ENCODE assay signal across 12 cellular contexts in the genomic region with DNA sequence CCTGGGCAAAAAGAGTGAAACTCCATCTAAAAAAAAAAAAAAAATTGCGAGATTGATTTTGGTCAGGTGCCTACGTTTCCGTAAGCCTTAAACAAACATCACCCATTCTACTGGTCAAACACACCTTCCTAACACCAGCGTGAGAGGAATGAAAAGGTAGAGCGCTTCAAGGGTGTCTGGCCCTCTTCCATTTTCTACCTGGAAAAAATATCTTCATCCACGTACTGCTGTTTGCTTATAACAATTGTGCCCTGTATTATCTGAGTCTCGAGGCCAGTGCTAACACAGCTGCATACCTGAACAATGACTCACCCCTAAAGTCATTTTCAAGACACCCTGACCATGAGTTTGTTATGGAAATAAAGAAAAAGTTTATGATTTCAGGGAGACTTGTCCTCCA. TPM values are rescaled to one million over a fixed set of nuclear protein-coding genes. Genes with fewer than 3 reads are reported as not detected.
DNase-seq lines count a peak whose midpoint lies in the region; ATAC-seq and TF ChIP-seq lines count a peak whose summit lies in the region.
"Had no signal": no experiment of that assay in that cellular context is flagged by ENCODE, and none has a peak within 500 bp of the region (broad histone marks: within the 10 kb centered on the region; RNA-seq: fewer than 3 reads in every experiment).

No MANE protein-coding gene starts in this region.

- no peaks in the 10 kb centered on the region for H3K9me3 Mint-ChIP-seq in activated T-helper 2 cell treated with anti-CD3 and anti-CD28 coated beads, Interferon-gamma antibody, Interleukin-2, Interleukin-4, amounts not matched to agents 10 μg/mL and 5 μg/mL and 100 μg/mL, durations not matched to agents 14 hours and 24 hours and 36 hours
- H3K9me3 Mint-ChIP-seq in chondrocyte (ENCODE audit: low read depth), result peaks cover 15% of the 10 kb centered on the region

- TF ChIP-seq CTCF in right atrium auricular region (IDR thresholded peaks at IDR 0.05) (no peak), left ventricle myocardium inferior (IDR thresholded peaks at IDR 0.05; ENCODE audit: borderline replicate concordance) (no peak), upper lobe of right lung (IDR thresholded peaks at IDR 0.05) (no peak), OCI-LY7 (conservative IDR thresholded peaks at IDR 0.05; ENCODE audit: low read length) (no peak), chondrocyte (IDR thresholded peaks at IDR 0.05) (no peak)

- CTCF ChIA-PET in OCI-LY7 (lab: Charles Lee; ENCODE audit: unreplicated experiment), result no interaction called here

- H3K27ac ChIP-seq in right atrium auricular region, result no peak overlapping the region
- H3K27ac ChIP-seq in left ventricle myocardium inferior (replicated peaks), result peak overlapping the region; percentile 42
- H3K27ac ChIP-seq in upper lobe of right lung, result no peak overlapping the region
- H3K27ac ChIP-seq in OCI-LY7 (ENCODE audit: low read depth, low read length, poor library complexity, severe bottlenecking), result no peak overlapping the region
- H3K27ac ChIP-seq: gastroesophageal sphincter had no signal

- DNase-seq in Right ventricle myocardium superior (no peak), right atrium auricular region (ENCODE audit: low spot score) (no peak), left ventricle myocardium inferior (no peak), upper lobe of right lung (no peak), OCI-LY7 (ENCODE audit: low spot score) (no peak), chondrocyte (ENCODE audit: low spot score) (no peak)
- no peak for DNase-seq in activated T-helper 2 cell treated with anti-CD3 and anti-CD28 coated beads, Interferon-gamma antibody, Interleukin-2, Interleukin-4, amounts not matched to agents 10 μg/mL and 5 μg/mL and 100 μg/mL, durations not matched to agents 14 hours and 24 hours and 36 hours (ENCODE audit: low spot score)
- DNase-seq: activated gamma-delta T cell had no signal

- POLR2A ChIA-PET in OCI-LY7 (lab: Charles Lee), result no interaction called here

- H4K20me1 ChIP-seq in OCI-LY7 (ENCODE audit: insufficient read depth, low read length), result no peaks in the 10 kb centered on the region

- peak; percentile 49 for ATAC-seq in Right ventricle myocardium superior (ENCODE audit: poor library complexity)
- ATAC-seq in SK-N-SH treated with all-trans-retinoic acid at 6 μM for 48 hours, result peak; percentile 61; the same call in 2 of the 3 replicates
- peak; percentile 94 for ATAC-seq in upper lobe of right lung
- ATAC-seq: gastroesophageal sphincter had no signal

- no peaks in the 10 kb centered on the region for H3K9me2 ChIP-seq in OCI-LY7 (ENCODE audit: insufficient read depth, low read length)

- intact Hi-C loops in Right ventricle myocardium superior (cut with DNase I), result no loop called here
- intact Hi-C loops in left ventricle myocardium inferior (cut with micrococcal nuclease), result no loop called here
- intact Hi-C loops in upper lobe of right lung (cut with DNase I), result no loop called here
- intact Hi-C loops in activated T-helper 2 cell treated with anti-CD3 and anti-CD28 coated beads, Interferon-gamma antibody, Interleukin-2, Interleukin-4, amounts not matched to agents 10 μg/mL and 5 μg/mL and 100 μg/mL, durations not matched to agents 14 hours and 24 hours and 36 hours (cut with micrococcal nuclease), result loop anchor here (5.0 kb wide), 1 partner anchor 36 kb away; no protein-coding TSS in a partner anchor
- intact Hi-C loops in OCI-LY7 (cut with micrococcal nuclease; ENCODE audit: unreplicated experiment), result no loop called here

- H3K4me2 ChIP-seq in OCI-LY7 (ENCODE audit: low read length), result no peak overlapping the region

- no peak overlapping the region for H3K4me3 Mint-ChIP-seq in activated T-helper 2 cell treated with anti-CD3 and anti-CD28 coated beads, Interferon-gamma antibody, Interleukin-2, Interleukin-4, amounts not matched to agents 10 μg/mL and 5 μg/mL and 100 μg/mL, durations not matched to agents 14 hours and 24 hours and 36 hours (ENCODE audit: low read depth)
- H3K4me3 Mint-ChIP-seq in chondrocyte (ENCODE audit: unreplicated experiment), result no peak overlapping the region
- H3K4me3 Mint-ChIP-seq: B cell had no signal

- no peaks in the 10 kb centered on the region for H3K27me3 Mint-ChIP-seq in activated T-helper 2 cell treated with anti-CD3 and anti-CD28 coated beads, Interferon-gamma antibody, Interleukin-2, Interleukin-4, amounts not matched to agents 10 μg/mL and 5 μg/mL and 100 μg/mL, durations not matched to agents 14 hours and 24 hours and 36 hours (ENCODE audit: low read depth)
- no peaks in the 10 kb centered on the region for H3K27me3 Mint-ChIP-seq in chondrocyte (ENCODE audit: low read depth)
- H3K27me3 Mint-ChIP-seq: B cell had no signal

- H3K27me3 ChIP-seq in right atrium auricular region (no peaks in the 10 kb centered on the region), left ventricle myocardium inferior (ENCODE audit: low read depth) (no peaks in the 10 kb centered on the region), upper lobe of right lung (no peaks in the 10 kb centered on the region)
- H3K27me3 ChIP-seq: gastroesophageal sphincter had no signal

- no peaks in the 10 kb centered on the region for H3K4me1 ChIP-seq in right atrium auricular region
- peaks cover 17% of the 10 kb centered on the region for H3K4me1 ChIP-seq in left ventricle myocardium inferior
- H3K4me1 ChIP-seq in upper lobe of right lung, result peaks cover 11% of the 10 kb centered on the region
- H3K4me1 ChIP-seq in OCI-LY7 (ENCODE audit: insufficient read depth, low read length, poor library complexity, severe bottlenecking), result no peaks in the 10 kb centered on the region

- H3K4me3 ChIP-seq in right atrium auricular region, result no peak overlapping the region
- H3K4me3 ChIP-seq in left ventricle myocardium inferior, result no peak overlapping the region
- no peak overlapping the region for H3K4me3 ChIP-seq in upper lobe of right lung
- no peak overlapping the region for H3K4me3 ChIP-seq in OCI-LY7 (ENCODE audit: low read depth, low read length, poor library complexity, severe bottlenecking)
- H3K4me3 ChIP-seq: gastroesophageal sphincter had no signal

- H3K36me3 ChIP-seq in right atrium auricular region, result no peaks in the 10 kb centered on the region
- H3K36me3 ChIP-seq in left ventricle myocardium inferior, result no peaks in the 10 kb centered on the region
- H3K36me3 ChIP-seq in upper lobe of right lung, result no peaks in the 10 kb centered on the region
- H3K36me3 ChIP-seq in OCI-LY7 (ENCODE audit: insufficient read depth, low read length), result no peaks in the 10 kb centered on the region
- H3K36me3 ChIP-seq: gastroesophageal sphincter had no signal

- H3K79me2 ChIP-seq in OCI-LY7 (ENCODE audit: insufficient read depth, low read depth, low read length), result no peaks in the 10 kb centered on the region

- peaks cover 10% of the 10 kb centered on the region for H3K36me3 Mint-ChIP-seq in activated T-helper 2 cell treated with anti-CD3 and anti-CD28 coated beads, Interferon-gamma antibody, Interleukin-2, Interleukin-4, amounts not matched to agents 10 μg/mL and 5 μg/mL and 100 μg/mL, durations not matched to agents 14 hours and 24 hours and 36 hours (ENCODE audit: low read depth)
- H3K36me3 Mint-ChIP-seq in chondrocyte (ENCODE audit: low read depth), result peaks cover 2% of the 10 kb centered on the region

- no peak overlapping the region for H2AFZ ChIP-seq in OCI-LY7 (ENCODE audit: low read length)

- no TSS peak for BruUV-seq in OCI-LY7 (replicated peaks; lab: Mats Ljungman, UMichigan)

- H3K4me1 Mint-ChIP-seq in activated T-helper 2 cell treated with anti-CD3 and anti-CD28 coated beads, Interferon-gamma antibody, Interleukin-2, Interleukin-4, amounts not matched to agents 10 μg/mL and 5 μg/mL and 100 μg/mL, durations not matched to agents 14 hours and 24 hours and 36 hours (ENCODE audit: low read depth), result peaks cover 46% of the 10 kb centered on the region
- peaks cover 47% of the 10 kb centered on the region for H3K4me1 Mint-ChIP-seq in chondrocyte (ENCODE audit: low read depth)

- H3K9me3 ChIP-seq in right atrium auricular region (no peaks in the 10 kb centered on the region), left ventricle myocardium inferior (replicated peaks) (no peaks in the 10 kb centered on the region), upper lobe of right lung (no peaks in the 10 kb centered on the region), OCI-LY7 (ENCODE audit: low read length) (no peaks in the 10 kb centered on the region)
- H3K9me3 ChIP-seq: gastroesophageal sphincter had no signal

- H3K27ac Mint-ChIP-seq in activated T-helper 2 cell treated with anti-CD3 and anti-CD28 coated beads, Interferon-gamma antibody, Interleukin-2, Interleukin-4, amounts not matched to agents 10 μg/mL and 5 μg/mL and 100 μg/mL, durations not matched to agents 14 hours and 24 hours and 36 hours, result no peak overlapping the region
- H3K27ac Mint-ChIP-seq in chondrocyte (ENCODE audit: unreplicated experiment), result no peak overlapping the region
- H3K27ac Mint-ChIP-seq: B cell had no signal

RNA-seq across cellular contexts. Expression of a gene that starts 13.9 kb away (rescaled TPM):
- total RNA-seq in Right ventricle myocardium superior, result 875 TPM
- total RNA-seq in right atrium auricular region, result 1,000 to 10,000 TPM; 1,780 to 2,397 TPM
- total RNA-seq in left ventricle myocardium inferior, result 955 TPM
- total RNA-seq in upper lobe of right lung, result 4,663 TPM
- total RNA-seq in activated T-helper 2 cell treated with anti-CD3 and anti-CD28 coated beads, Interferon-gamma antibody, Interleukin-2, Interleukin-4, amounts not matched to agents 10 μg/mL and 5 μg/mL and 100 μg/mL, durations not matched to agents 14 hours and 24 hours and 36 hours, result 7,759 and 7,983 TPM in 2 replicates
- 1,355 and 1,476 TPM in 2 replicates for total RNA-seq in OCI-LY7 (2014; rRNA removed; shearing (Covaris generic))
- total RNA-seq in OCI-LY7 (2022), result 1,524 and 1,540 TPM in 2 replicates
- 1,769 to 3,180 TPM (median 3,093 TPM) in 3 replicates for total RNA-seq in chondrocyte

RNA-seq across cellular contexts. Expression of a gene that starts 55.6 kb away (rescaled TPM):
- total RNA-seq in Right ventricle myocardium superior (0.35 TPM), right atrium auricular region (not detected), left ventricle myocardium inferior (not detected), upper lobe of right lung (not detected), OCI-LY7 (2022) (not detected in 2 replicates), chondrocyte (not detected in 3 replicates)
- total RNA-seq in activated T-helper 2 cell treated with anti-CD3 and anti-CD28 coated beads, Interferon-gamma antibody, Interleukin-2, Interleukin-4, amounts not matched to agents 10 μg/mL and 5 μg/mL and 100 μg/mL, durations not matched to agents 14 hours and 24 hours and 36 hours, result not detected in 2 replicates
- total RNA-seq in OCI-LY7 (2014; rRNA removed; shearing (Covaris generic)), result 0.13 TPM in 1 of 2 replicates, not detected in the other
- total RNA-seq: B cell; gastroesophageal sphincter; T-helper 2 cell treated with Interferon-gamma antibody and Interleukin-4, amounts not matched to agents 100 ng/mL and 5 ng/mL, for 36 hours had no signal
